ENCODE assay signal across 9 cellular contexts in genomic region chr17:9022553-9023388, GRCh38. TPM values are rescaled to one million over a fixed set of nuclear protein-coding genes. Genes with fewer than 3 reads are reported as not detected.
DNase-seq lines count a peak whose midpoint lies in the region; ATAC-seq and TF ChIP-seq lines count a peak whose summit lies in the region.
"Had no signal": no experiment of that assay in that cellular context is flagged by ENCODE, and none has a peak within 500 bp of the region (broad histone marks: within the 10 kb centered on the region; RNA-seq: fewer than 3 reads in every experiment).

No MANE protein-coding gene starts in this region.

- no peak for ATAC-seq in GM18517 (IDR thresholded peaks at IDR 0.05; ENCODE audit: unreplicated experiment)
- ATAC-seq in HG03520 (IDR thresholded peaks at IDR 0.05; ENCODE audit: unreplicated experiment) = no peak

- in situ Hi-C loops in transverse colon (cut with MboI; ENCODE audit: low pct_ligation_motif_present in 1 of 4, low pct_unique_long_range_greater_than_20kb in 1 of 4, low sequenced_read_pairs in 3 of 4) = loop anchor here in 1 of 4 donors (25.0 kb wide), 1 partner anchor 265 kb away; no protein-coding TSS in a partner anchor

- WGBS in transverse colon (ENCODE audit: low coverage in 1 of 2), 2 donors = 10% methylated on average over 68 of the region's 110 CpGs; no CpG with 5 or more reads in 1 of the 2 donors

- no peak for TF ChIP-seq POLR2A in transverse colon (IDR thresholded peaks at IDR 0.05)

- intact Hi-C loops in transverse colon (cut with DNase I; ENCODE audit: low total_unique reads) = loop anchor here (1.0 kb wide), 1 partner anchor 15 kb away; no protein-coding TSS in a partner anchor

- peak overlapping the region; percentile 72 to 85 (median 82) for H3K27ac ChIP-seq in transverse colon

- peaks cover 3 to 28% (median 16%) of the 10 kb centered on the region in 4 donors for H3K4me1 ChIP-seq in transverse colon

- peaks cover 76% of the 10 kb centered on the region for H3K27me3 ChIP-seq in transverse colon

- H3K9me3 ChIP-seq in transverse colon = no peaks in the 10 kb centered on the region

- no peak for TF ChIP-seq EP300 in transverse colon (IDR thresholded peaks at IDR 0.05; ENCODE audit: low read depth)

- no peaks in the 10 kb centered on the region for H3K36me3 ChIP-seq in transverse colon

- DNase-seq in activated CD8-positive, alpha-beta memory T cell treated with anti-CD3 and anti-CD28 coated beads for 24 hours = peak; percentile 65
- no peak for DNase-seq in activated CD8-positive, alpha-beta memory T cell treated with anti-CD3 and anti-CD28 coated beads, Interleukin-2, amount 50 U/mL, for 4 hours
- DNase-seq in cardiac fibroblast (ENCODE audit: low read depth in 2 of 2) (peak; percentile 13 to 21), lung microvascular endothelial cell (ENCODE audit: low read depth in 2 of 2) (peak; percentile 18 to 59), transverse colon (no peak), GF-D8 (lab: John Stamatoyannopoulos, UW) (no peak)
- DNase-seq: SIG-M5 had no signal

- TF ChIP-seq CTCF in cardiac fibroblast (IDR thresholded peaks at IDR 0.05; ENCODE audit: low read depth, low read length) = no peak
- TF ChIP-seq CTCF in transverse colon (IDR thresholded peaks at IDR 0.05) = no peak

- H3K4me3 ChIP-seq in cardiac fibroblast (replicated peaks in 1 of 2; ENCODE audit: low read depth in 2 of 2, low read length in 2 of 2) (peak overlapping the region in 1 of 2 donors; percentile 4), transverse colon (peak overlapping the region; percentile 58 to 67 (median 60))

RNA-seq across cellular contexts. Expression of gene NTN1, which starts 1.5 kb away (rescaled TPM):
- total RNA-seq in lung microvascular endothelial cell (0.40 and 0.65 TPM in 2 replicates), transverse colon (10 to 100 TPM in 1 of 4 donors, 1 to 10 TPM in 3; 3.6 to 20.6 (median 7.2) TPM)

RNA-seq across cellular contexts. Expression of gene PIK3R5, which starts 57.3 kb away (rescaled TPM):
- not detected in 2 replicates for total RNA-seq in lung microvascular endothelial cell
- total RNA-seq in transverse colon = 10 to 100 TPM in 2 of 4 donors, 1 to 10 TPM in 1, under 1 TPM in 1; 0.40 to 16.1 (median 10.4) TPM

Comparison
In these comparisons a context has a peak if more than half of its experiments do, and no peak if none do; other contexts are left out.
1. DNase-seq: peak in activated CD8-positive, alpha-beta memory T cell treated with anti-CD3 and anti-CD28 coated beads for 24 hours (single experiment), cardiac fibroblast (2 of 2) and lung microvascular endothelial cell (2 of 2); none in activated CD8-positive, alpha-beta memory T cell treated with anti-CD3 and anti-CD28 coated beads, Interleukin-2, amount 50 U/mL, for 4 hours (single experiment), transverse colon (single experiment) and GF-D8 (single experiment).